In the genomic region with DNA sequence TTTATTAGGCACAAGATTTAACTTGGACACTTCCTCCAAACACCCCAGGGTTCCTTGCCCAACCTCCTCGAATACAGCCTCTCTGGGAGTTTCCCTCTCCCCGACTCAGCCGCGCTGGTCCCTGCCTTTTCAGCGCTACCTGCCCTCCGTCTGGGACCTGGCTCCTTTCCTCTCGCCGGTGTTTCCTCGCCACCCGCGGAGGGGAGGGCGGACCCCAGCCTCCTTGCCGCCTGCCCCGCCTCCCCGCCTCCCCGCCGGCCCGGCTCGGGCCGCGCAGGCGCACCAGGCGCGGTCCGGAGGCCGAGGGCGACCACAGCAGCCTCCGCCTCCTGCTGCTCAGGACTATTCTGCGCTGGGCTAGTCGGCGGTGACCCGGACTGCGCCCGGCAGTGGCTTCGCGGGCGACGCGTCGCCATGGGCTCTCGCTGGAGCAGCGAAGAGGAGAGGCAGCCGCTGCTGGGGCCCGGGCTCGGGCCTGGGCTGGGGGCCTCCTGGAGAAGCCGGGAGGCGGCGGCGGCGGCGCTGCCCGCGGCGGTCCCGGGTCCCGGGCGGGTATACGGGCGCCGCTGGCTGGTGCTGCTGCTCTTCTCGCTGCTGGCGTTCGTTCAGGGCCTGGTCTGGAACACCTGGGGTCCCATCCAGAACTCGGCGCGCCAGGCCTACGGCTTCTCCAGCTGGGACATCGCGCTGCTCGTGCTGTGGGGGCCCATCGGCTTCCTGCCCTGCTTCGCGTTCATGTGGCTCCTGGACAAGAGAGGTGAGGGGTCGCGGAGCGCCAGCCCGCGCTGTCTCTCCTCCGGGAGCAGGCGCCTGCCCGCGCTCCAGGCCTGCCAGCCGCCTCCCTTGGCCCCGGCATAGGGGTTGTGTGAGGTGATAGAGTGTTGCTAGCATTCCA, we compare ENCODE assay signal across 1 cellular context.
A peak's percentile ranks its signal among the peaks of the same experiment; 100 is the strongest.
TF ChIP-seq lines count a peak whose summit lies in the region.

A gene with protein sequence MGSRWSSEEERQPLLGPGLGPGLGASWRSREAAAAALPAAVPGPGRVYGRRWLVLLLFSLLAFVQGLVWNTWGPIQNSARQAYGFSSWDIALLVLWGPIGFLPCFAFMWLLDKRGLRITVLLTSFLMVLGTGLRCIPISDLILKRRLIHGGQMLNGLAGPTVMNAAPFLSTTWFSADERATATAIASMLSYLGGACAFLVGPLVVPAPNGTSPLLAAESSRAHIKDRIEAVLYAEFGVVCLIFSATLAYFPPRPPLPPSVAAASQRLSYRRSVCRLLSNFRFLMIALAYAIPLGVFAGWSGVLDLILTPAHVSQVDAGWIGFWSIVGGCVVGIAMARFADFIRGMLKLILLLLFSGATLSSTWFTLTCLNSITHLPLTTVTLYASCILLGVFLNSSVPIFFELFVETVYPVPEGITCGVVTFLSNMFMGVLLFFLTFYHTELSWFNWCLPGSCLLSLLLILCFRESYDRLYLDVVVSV (plus strand): TSS at position 291 of the 895 bp plus-strand sequence. CDS start 124 bp downstream, at position 415.

TF ChIP-seq in HepG2, 621 proteins besides CTCF, POLR2A, EP300 and RAD21 (continued from another document and continues in another):
- TF ChIP-seq, protein P1, sequence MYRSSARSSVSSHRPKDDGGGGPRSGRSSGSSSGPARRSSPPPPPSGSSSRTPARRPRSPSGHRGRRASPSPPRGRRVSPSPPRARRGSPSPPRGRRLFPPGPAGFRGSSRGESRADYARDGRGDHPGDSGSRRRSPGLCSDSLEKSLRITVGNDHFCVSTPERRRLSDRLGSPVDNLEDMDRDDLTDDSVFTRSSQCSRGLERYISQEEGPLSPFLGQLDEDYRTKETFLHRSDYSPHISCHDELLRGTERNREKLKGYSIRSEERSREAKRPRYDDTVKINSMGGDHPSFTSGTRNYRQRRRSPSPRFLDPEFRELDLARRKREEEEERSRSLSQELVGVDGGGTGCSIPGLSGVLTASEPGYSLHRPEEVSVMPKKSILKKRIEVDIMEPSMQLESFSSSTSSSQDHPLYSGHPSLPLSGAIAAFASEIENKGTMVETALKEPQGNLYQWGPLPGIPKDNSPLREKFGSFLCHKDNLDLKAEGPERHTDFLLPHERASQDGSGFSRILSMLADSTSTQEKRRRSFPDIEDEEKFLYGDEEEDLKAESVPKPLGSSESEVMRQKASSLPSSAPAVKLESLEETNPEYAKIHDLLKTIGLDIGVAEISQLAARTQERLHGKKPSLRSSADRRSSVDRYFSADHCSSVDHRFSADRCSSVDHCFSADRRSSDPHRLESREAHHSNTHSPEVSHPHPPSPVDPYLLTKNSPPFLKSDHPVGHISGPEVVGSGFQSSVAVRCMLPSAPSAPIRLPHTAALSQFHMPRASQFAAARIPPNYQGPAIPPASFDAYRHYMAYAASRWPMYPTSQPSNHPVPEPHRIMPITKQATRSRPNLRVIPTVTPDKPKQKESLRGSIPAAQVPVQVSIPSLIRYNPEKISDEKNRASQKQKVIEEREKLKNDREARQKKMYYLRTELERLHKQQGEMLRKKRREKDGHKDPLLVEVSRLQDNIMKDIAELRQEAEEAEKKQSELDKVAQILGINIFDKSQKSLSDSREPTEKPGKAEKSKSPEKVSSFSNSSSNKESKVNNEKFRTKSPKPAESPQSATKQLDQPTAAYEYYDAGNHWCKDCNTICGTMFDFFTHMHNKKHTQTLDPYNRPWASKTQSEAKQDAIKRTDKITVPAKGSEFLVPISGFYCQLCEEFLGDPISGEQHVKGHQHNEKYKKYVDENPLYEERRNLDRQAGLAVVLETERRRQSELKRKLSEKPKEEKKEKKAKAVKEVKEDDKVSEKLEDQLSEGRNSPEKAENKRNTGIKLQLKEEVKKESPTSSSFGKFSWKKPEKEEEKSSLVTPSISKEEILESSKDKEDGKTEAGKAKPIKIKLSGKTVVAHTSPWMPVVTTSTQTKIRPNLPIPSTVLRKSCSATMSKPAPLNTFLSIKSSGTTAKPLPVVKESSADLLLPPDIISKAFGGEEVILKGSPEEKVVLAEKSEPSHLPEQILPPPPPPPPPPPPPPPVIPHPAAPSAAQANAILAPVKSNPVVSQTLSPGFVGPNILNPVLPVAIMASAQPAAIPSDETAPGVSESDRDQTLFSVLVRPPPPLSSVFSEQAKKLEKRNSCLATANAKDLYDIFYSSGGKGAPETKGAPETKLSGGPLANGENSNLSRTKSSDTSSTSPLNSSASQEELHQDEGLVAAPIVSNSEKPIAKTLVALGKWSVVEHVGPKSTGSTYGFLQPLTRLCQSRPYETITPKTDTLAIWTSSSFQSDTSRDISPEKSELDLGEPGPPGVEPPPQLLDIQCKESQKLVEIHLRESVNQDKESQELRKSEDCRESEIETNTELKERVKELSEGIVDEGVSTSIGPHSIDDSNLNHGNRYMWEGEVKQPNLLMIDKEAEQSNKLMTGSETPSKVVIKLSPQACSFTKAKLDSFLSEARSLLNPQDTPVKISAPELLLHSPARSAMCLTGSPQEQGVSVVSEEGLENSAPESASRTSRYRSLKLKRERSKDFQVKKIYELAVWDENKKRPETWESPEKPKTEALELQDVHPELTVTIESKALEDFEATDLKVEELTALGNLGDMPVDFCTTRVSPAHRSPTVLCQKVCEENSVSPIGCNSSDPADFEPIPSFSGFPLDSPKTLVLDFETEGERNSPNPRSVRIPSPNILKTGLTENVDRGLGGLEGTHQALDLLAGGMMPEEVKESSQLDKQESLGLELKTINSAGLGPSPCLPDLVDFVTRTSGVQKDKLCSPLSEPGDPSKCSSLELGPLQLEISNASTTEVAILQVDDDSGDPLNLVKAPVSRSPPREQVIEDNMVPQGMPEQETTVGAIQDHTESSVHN (CRISPR knock-in tag; IDR thresholded peaks at IDR 0.05) = no peak
- TF ChIP-seq ZNF567 (CRISPR knock-in tag; IDR thresholded peaks at IDR 0.05; ENCODE audit: borderline replicate concordance) (no peak), SMAD3 (CRISPR knock-in tag; IDR thresholded peaks at IDR 0.05) (0 out of 2 replicates have a peak, but pooled peaks have one; percentile 5), KLF13 (CRISPR knock-in tag; IDR thresholded peaks at IDR 0.05) (peak; percentile 66; the same call in 1 of the 2 replicates), ZNF382 (CRISPR knock-in tag; IDR thresholded peaks at IDR 0.05; ENCODE audit: borderline replicate concordance) (no peak), MYC (CRISPR knock-in tag; IDR thresholded peaks at IDR 0.05; ENCODE audit: borderline replicate concordance) (peak; percentile 66), ZNF33B (CRISPR knock-in tag; IDR thresholded peaks at IDR 0.05) (peak; percentile 46; the same call in 1 of the 2 replicates), HOXA5 (CRISPR knock-in tag; IDR thresholded peaks at IDR 0.05) (peak; percentile 13; the same call in 1 of the 2 replicates), PPARG (CRISPR knock-in tag; conservative IDR thresholded peaks at IDR 0.05) (0 out of 2 replicates have a peak, but pooled peaks have one; percentile 8), SALL2 (CRISPR knock-in tag; IDR thresholded peaks at IDR 0.05) (0 out of 2 replicates have a peak, but pooled peaks have one; percentile 33), ZNF563 (CRISPR knock-in tag; IDR thresholded peaks at IDR 0.05) (peak; percentile 71; the same call in 1 of the 2 replicates), ZNF850 (CRISPR knock-in tag; conservative IDR thresholded peaks at IDR 0.05) (no peak), ZNF138 (CRISPR knock-in tag; IDR thresholded peaks at IDR 0.05; ENCODE audit: low read depth) (0 out of 2 replicates have a peak, but pooled peaks have one; percentile 16), SALL1 (CRISPR knock-in tag; IDR thresholded peaks at IDR 0.05) (peak; percentile 56), ZNF558 (CRISPR knock-in tag; IDR thresholded peaks at IDR 0.05; ENCODE audit: borderline replicate concordance) (peak; percentile 37; the same call in 1 of the 2 replicates), ETV5 (CRISPR knock-in tag; IDR thresholded peaks at IDR 0.05; ENCODE audit: borderline replicate concordance) (no peak), CBFB (CRISPR knock-in tag; IDR thresholded peaks at IDR 0.05) (no peak), ZNF12 (CRISPR knock-in tag; IDR thresholded peaks at IDR 0.05) (peak; percentile 13), GABPB1 (CRISPR knock-in tag; IDR thresholded peaks at IDR 0.05) (peak; percentile 64), ZSCAN12 (CRISPR knock-in tag; IDR thresholded peaks at IDR 0.05) (peak; percentile 73; the same call in 1 of the 2 replicates), ZNF451 (CRISPR knock-in tag; IDR thresholded peaks at IDR 0.05) (no peak), FOXO1 (CRISPR knock-in tag; IDR thresholded peaks at IDR 0.05) (peak; percentile 43; the same call in 1 of the 2 replicates), RBFOX2 (IDR thresholded peaks at IDR 0.05; ENCODE audit: low read depth, low read length) (peak; percentile 92), NPAS2 (CRISPR knock-in tag; IDR thresholded peaks at IDR 0.05; ENCODE audit: borderline replicate concordance) (no peak)
- TF ChIP-seq, protein P2, sequence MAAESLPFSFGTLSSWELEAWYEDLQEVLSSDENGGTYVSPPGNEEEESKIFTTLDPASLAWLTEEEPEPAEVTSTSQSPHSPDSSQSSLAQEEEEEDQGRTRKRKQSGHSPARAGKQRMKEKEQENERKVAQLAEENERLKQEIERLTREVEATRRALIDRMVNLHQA (CRISPR knock-in tag; IDR thresholded peaks at IDR 0.05) = no peak
- TF ChIP-seq, protein P3, sequence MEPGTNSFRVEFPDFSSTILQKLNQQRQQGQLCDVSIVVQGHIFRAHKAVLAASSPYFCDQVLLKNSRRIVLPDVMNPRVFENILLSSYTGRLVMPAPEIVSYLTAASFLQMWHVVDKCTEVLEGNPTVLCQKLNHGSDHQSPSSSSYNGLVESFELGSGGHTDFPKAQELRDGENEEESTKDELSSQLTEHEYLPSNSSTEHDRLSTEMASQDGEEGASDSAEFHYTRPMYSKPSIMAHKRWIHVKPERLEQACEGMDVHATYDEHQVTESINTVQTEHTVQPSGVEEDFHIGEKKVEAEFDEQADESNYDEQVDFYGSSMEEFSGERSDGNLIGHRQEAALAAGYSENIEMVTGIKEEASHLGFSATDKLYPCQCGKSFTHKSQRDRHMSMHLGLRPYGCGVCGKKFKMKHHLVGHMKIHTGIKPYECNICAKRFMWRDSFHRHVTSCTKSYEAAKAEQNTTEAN (CRISPR knock-in tag; conservative IDR thresholded peaks at IDR 0.05) = peak; percentile 56
- TF ChIP-seq, protein P4, sequence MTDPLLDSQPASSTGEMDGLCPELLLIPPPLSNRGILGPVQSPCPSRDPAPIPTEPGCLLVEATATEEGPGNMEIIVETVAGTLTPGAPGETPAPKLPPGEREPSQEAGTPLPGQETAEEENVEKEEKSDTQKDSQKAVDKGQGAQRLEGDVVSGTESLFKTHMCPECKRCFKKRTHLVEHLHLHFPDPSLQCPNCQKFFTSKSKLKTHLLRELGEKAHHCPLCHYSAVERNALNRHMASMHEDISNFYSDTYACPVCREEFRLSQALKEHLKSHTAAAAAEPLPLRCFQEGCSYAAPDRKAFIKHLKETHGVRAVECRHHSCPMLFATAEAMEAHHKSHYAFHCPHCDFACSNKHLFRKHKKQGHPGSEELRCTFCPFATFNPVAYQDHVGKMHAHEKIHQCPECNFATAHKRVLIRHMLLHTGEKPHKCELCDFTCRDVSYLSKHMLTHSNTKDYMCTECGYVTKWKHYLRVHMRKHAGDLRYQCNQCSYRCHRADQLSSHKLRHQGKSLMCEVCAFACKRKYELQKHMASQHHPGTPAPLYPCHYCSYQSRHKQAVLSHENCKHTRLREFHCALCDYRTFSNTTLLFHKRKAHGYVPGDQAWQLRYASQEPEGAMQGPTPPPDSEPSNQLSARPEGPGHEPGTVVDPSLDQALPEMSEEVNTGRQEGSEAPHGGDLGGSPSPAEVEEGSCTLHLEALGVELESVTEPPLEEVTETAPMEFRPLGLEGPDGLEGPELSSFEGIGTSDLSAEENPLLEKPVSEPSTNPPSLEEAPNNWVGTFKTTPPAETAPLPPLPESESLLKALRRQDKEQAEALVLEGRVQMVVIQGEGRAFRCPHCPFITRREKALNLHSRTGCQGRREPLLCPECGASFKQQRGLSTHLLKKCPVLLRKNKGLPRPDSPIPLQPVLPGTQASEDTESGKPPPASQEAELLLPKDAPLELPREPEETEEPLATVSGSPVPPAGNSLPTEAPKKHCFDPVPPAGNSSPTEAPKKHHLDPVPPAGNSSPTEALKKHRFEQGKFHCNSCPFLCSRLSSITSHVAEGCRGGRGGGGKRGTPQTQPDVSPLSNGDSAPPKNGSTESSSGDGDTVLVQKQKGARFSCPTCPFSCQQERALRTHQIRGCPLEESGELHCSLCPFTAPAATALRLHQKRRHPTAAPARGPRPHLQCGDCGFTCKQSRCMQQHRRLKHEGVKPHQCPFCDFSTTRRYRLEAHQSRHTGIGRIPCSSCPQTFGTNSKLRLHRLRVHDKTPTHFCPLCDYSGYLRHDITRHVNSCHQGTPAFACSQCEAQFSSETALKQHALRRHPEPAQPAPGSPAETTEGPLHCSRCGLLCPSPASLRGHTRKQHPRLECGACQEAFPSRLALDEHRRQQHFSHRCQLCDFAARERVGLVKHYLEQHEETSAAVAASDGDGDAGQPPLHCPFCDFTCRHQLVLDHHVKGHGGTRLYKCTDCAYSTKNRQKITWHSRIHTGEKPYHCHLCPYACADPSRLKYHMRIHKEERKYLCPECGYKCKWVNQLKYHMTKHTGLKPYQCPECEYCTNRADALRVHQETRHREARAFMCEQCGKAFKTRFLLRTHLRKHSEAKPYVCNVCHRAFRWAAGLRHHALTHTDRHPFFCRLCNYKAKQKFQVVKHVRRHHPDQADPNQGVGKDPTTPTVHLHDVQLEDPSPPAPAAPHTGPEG (CRISPR knock-in tag; IDR thresholded peaks at IDR 0.05) = peak; percentile 67; the same call in 1 of the 2 replicates
- TF ChIP-seq, protein P5, sequence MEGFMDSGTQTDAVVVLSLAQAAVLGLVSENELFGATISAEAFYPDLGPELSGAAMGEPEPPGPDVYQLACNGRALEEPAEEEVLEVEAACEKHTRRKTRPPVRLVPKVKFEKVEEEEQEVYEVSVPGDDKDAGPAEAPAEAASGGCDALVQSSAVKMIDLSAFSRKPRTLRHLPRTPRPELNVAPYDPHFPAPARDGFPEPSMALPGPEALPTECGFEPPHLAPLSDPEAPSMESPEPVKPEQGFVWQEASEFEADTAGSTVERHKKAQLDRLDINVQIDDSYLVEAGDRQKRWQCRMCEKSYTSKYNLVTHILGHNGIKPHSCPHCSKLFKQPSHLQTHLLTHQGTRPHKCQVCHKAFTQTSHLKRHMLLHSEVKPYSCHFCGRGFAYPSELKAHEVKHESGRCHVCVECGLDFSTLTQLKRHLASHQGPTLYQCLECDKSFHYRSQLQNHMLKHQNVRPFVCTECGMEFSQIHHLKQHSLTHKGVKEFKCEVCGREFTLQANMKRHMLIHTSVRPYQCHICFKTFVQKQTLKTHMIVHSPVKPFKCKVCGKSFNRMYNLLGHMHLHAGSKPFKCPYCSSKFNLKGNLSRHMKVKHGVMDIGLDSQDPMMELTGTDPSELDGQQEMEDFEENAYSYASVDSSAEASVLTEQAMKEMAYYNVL (CRISPR knock-in tag; IDR thresholded peaks at IDR 0.05; ENCODE audit: borderline replicate concordance) = peak; percentile 45; the same call in 1 of the 2 replicates
- TF ChIP-seq, protein P6, sequence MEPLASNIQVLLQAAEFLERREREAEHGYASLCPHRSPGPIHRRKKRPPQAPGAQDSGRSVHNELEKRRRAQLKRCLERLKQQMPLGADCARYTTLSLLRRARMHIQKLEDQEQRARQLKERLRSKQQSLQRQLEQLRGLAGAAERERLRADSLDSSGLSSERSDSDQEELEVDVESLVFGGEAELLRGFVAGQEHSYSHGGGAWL (CRISPR knock-in tag; IDR thresholded peaks at IDR 0.05) = peak; percentile 74; the same call in 1 of the 2 replicates
- TF ChIP-seq, protein P7, sequence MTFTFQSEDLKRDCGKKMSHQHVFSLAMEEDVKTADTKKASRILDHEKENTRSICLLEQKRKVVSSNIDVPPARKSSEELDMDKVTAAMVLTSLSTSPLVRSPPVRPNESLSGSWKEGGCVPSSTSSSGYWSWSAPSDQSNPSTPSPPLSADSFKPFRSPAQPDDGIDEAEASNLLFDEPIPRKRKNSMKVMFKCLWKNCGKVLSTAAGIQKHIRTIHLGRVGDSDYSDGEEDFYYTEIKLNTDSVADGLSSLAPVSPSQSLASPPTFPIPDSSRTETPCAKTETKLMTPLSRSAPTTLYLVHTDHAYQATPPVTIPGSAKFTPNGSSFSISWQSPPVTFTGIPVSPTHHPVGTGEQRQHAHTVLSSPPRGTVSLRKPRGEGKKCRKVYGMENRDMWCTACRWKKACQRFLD (CRISPR knock-in tag; IDR thresholded peaks at IDR 0.05; ENCODE audit: borderline replicate concordance) = peak; percentile 72
